In genomic region chr1:205767248-205767647, GRCh38 we compare ENCODE assay signal across 1 cellular context.
TF ChIP-seq lines count a peak whose summit lies in the region.

No MANE protein-coding gene starts in this region.

TF ChIP-seq in H1, 55 proteins besides CTCF, POLR2A, EP300 and RAD21:
- TF ChIP-seq MAFK (IDR thresholded peaks at IDR 0.05; ENCODE audit: low read depth, low read length) (peak; percentile 63; the same call in 1 of the 2 replicates), JUN (IDR thresholded peaks at IDR 0.05; ENCODE audit: low read depth, low read length) (no peak)
